In the genomic region with DNA sequence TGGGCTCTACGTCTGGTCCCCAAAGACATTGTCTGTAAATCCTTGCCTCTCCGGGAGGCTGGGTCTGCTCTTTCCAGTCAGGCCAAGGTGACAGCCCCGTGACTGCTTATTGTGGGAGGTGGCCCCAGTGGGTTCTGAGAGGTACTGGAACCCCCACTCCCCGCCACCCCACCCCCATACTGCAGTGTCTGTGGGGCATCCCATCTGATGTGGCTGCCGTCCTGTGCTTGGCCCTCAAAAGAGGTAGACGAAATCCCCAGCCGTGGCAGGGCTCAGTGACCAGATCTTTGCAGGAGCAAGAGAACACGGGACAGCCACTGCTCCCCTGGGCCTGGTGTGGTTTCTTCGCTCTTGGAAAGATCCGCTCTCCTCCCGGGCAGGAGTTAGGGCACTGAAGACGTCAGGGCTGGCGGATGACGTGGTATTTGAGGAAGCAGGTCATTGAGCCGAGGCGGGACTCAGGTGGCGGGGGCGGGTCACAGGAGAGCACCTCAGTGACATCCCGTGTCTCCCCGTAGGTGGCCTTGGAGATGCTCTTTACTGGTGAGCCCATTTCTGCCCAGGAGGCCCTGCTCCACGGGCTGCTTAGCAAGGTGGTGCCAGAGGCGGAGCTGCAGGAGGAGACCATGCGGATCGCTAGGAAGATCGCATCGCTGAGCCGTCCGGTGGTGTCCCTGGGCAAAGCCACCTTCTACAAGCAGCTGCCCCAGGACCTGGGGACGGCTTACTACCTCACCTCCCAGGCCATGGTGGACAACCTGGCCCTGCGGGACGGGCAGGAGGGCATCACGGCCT, we compare ENCODE assay signal across 1 cellular context.
TF ChIP-seq lines count a peak whose summit lies in the region.

No MANE protein-coding gene starts in this region.

TF ChIP-seq in H1, 55 proteins besides CTCF, POLR2A, EP300 and RAD21:
- no peak for TF ChIP-seq SP4 (IDR thresholded peaks at IDR 0.05; ENCODE audit: low read length)
- no peak for TF ChIP-seq HDAC6 (IDR thresholded peaks at IDR 0.05; ENCODE audit: low read depth, low read length)
- TF ChIP-seq GABPA (IDR thresholded peaks at IDR 0.05; ENCODE audit: borderline replicate concordance, insufficient read depth, low read length) = no peak
- no peak for TF ChIP-seq GTF2F1 (IDR thresholded peaks at IDR 0.05; ENCODE audit: borderline replicate concordance, low read depth, low read length)
- no peak for TF ChIP-seq SRF (IDR thresholded peaks at IDR 0.05; ENCODE audit: low read depth, low read length)
- TF ChIP-seq FOSL1 (IDR thresholded peaks at IDR 0.05; ENCODE audit: insufficient read depth, low read depth, low read length) = no peak
- no peak for TF ChIP-seq CBX5 (IDR thresholded peaks at IDR 0.05; ENCODE audit: low read depth, low read length)
